In the genomic region with DNA sequence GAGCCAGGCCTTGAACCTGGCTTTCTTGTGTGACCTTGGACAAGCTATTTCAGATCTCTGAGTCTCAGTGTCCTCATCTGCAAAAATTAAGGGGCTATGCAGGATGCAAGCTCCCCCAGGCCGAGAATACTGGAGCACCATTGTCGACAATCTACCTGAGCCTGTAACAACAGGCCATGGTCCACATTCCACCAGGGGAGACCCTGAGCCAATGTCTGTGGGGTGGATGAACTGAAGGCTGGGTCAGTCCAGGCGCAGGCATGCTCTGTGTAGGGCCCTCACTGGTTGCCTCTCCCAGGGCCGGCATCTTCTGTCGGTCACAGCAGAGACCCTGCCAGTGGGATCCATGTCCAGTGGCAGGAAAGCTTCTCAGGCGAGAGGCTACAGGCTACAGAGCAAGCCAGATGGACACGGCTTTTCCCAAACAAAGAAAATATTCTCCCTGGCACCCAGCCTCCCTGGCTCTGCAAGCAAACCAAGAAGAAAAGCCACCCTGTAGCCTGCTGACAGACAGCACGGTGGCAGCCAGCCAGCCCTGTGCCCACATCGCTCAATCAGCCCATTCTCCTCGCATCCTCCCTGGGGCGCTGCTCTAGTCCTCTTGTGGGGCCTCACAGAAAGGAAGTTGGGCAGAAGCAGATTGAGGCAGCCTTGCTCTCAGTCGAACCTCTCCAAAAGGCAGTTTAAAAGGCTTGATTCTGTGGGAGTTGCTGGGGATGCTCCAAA, we compare ENCODE assay signal across 10 cellular contexts. TPM values are rescaled to one million over a fixed set of nuclear protein-coding genes. Genes with fewer than 3 reads are reported as not detected.
DNase-seq lines count a peak whose midpoint lies in the region; ATAC-seq and TF ChIP-seq lines count a peak whose summit lies in the region.
"Had no signal": no experiment of that assay in that cellular context is flagged by ENCODE, and none has a peak within 500 bp of the region (broad histone marks: within the 10 kb centered on the region; RNA-seq: fewer than 3 reads in every experiment).

No MANE protein-coding gene starts in this region.

- no peaks in the 10 kb centered on the region for H3K36me3 ChIP-seq in GM06990 (ENCODE audit: control insufficient read depth, insufficient read depth, low read length)
- no peaks in the 10 kb centered on the region for H3K36me3 ChIP-seq in colonic mucosa

- DNase-seq in GM06990 (ENCODE audit: extremely low read depth, insufficient read length) (no peak), NCI-H446 (lab: John Stamatoyannopoulos, UW) (peak; percentile 74 to 94), colonic mucosa (peak; percentile 24), posterior cingulate gyrus (peak; percentile 78 to 98 (median 88)), left lobe of liver (ENCODE audit: low spot score) (no peak)
- DNase-seq: activated CD8-positive, alpha-beta memory T cell treated with anti-CD3 and anti-CD28 coated beads, Interleukin-2, amount 50 U/mL, for 48 hours; endodermal cell had no signal

- no peaks in the 10 kb centered on the region for H3K4me1 ChIP-seq in colonic mucosa

- H3K9me3 ChIP-seq in colonic mucosa: no peaks in the 10 kb centered on the region

- no peak overlapping the region for H3K9ac ChIP-seq in colonic mucosa (ENCODE audit: low read depth in 2 of 2, low read length in 2 of 2)

- ATAC-seq in HG03571 (IDR thresholded peaks at IDR 0.05; ENCODE audit: unreplicated experiment) (no peak), left lobe of liver (no peak), GM18868 (IDR thresholded peaks at IDR 0.05; ENCODE audit: unreplicated experiment) (no peak), GM18519 (IDR thresholded peaks at IDR 0.05; ENCODE audit: low FRiP score, unreplicated experiment) (no peak)

- no peak overlapping the region for H3K27ac ChIP-seq in colonic mucosa

- no peaks in the 10 kb centered on the region for H3K27me3 ChIP-seq in GM06990 (replicated peaks; ENCODE audit: control insufficient read depth, insufficient read depth, low read length)
- no peaks in the 10 kb centered on the region for H3K27me3 ChIP-seq in colonic mucosa

- H3K4me3 ChIP-seq in GM06990 (replicated peaks; ENCODE audit: low read depth, low read length): no peak overlapping the region
- H3K4me3 ChIP-seq in colonic mucosa: no peak overlapping the region

- intact Hi-C loops in colonic mucosa (cut with DNase I) (no loop called here), posterior cingulate gyrus (cut with DNase I) (no loop called here)

- TF ChIP-seq CTCF in GM06990 (IDR thresholded peaks at IDR 0.05; ENCODE audit: insufficient read depth, low read length, poor library complexity, severe bottlenecking): peak; percentile 6
- no peak for TF ChIP-seq CTCF in colonic mucosa (IDR thresholded peaks at IDR 0.05)

RNA-seq across cellular contexts. Expression of gene FZD7, which starts 48.7 kb away (rescaled TPM):
- 10 to 100 TPM in 1 of 2 donors, 1 to 10 TPM in 1; 2.3 to 13.9 TPM for total RNA-seq in colonic mucosa
- total RNA-seq in left lobe of liver: 0.75 TPM

Comparison
In these comparisons a context has a peak if more than half of its experiments do, and no peak if none do; other contexts are left out.
1. DNase-seq: peak in NCI-H446 (2 of 2), colonic mucosa (single experiment) and posterior cingulate gyrus (10 of 10); none in GM06990 (single experiment) and left lobe of liver (single experiment).